1 cellular context compared by ENCODE assay signal in genomic region chr11:70661763-70662501, GRCh38.
TF ChIP-seq lines count a peak whose summit lies in the region.

No MANE protein-coding gene starts in this region.

TF ChIP-seq in H1, 55 proteins besides CTCF, POLR2A, EP300 and RAD21 (continued from another document):
- TF ChIP-seq CREB1 (IDR thresholded peaks at IDR 0.05) (peak; percentile 97), ASH2L (IDR thresholded peaks at IDR 0.05; ENCODE audit: low read length) (peak; percentile 89), TAF1 (IDR thresholded peaks at IDR 0.05; ENCODE audit: low read depth, low read length) (peak; percentile 49; the same call in 1 of the 2 replicates), CHD1 (IDR thresholded peaks at IDR 0.05; ENCODE audit: low read depth, low read length) (no peak), ATF2 (IDR thresholded peaks at IDR 0.05; ENCODE audit: low read length) (no peak), SIN3A (conservative IDR thresholded peaks at IDR 0.05 in 1 of 2, IDR thresholded peaks at IDR 0.05 in 1 of 2; ENCODE audit: low read depth in 1 of 2, low read length in 2 of 2) (no peak), E2F6 (IDR thresholded peaks at IDR 0.05) (peak; percentile 56; the same call in 1 of the 2 replicates), SUZ12 (IDR thresholded peaks at IDR 0.05; ENCODE audit: low read length) (peak; percentile 32; the same call in 1 of the 2 replicates), USF2 (IDR thresholded peaks at IDR 0.05; ENCODE audit: low read length) (no peak), POLR2AphosphoS5 (IDR thresholded peaks at IDR 0.05; ENCODE audit: low read depth, low read length) (peak; percentile 48), PHF8 (conservative IDR thresholded peaks at IDR 0.05; ENCODE audit: low read depth, low read length) (0 out of 2 replicates have a peak, but pooled peaks have one; percentile 37), HDAC6 (IDR thresholded peaks at IDR 0.05; ENCODE audit: low read depth, low read length) (no peak), HDAC2 (IDR thresholded peaks at IDR 0.05; ENCODE audit: borderline replicate concordance in 1 of 2, low read depth in 2 of 2, low read length in 2 of 2) (no peak), RBBP5 (IDR thresholded peaks at IDR 0.05; ENCODE audit: borderline replicate concordance, low read depth, low read length) (peak; percentile 75; the same call in 1 of the 2 replicates), NANOG (IDR thresholded peaks at IDR 0.05; ENCODE audit: insufficient read depth, low read depth, low read length, poor library complexity, severe bottlenecking) (peak; percentile 29), KDM5A (IDR thresholded peaks at IDR 0.05; ENCODE audit: low read length) (no peak), SAP30 (IDR thresholded peaks at IDR 0.05; ENCODE audit: insufficient read depth, insufficient replicate concordance, low read length) (no peak), ATF3 (IDR thresholded peaks at IDR 0.05; ENCODE audit: insufficient read depth, low read depth, low read length) (peak; percentile 45; the same call in 1 of the 2 replicates)
